7 cellular contexts compared by ENCODE assay signal in genomic region chr1:181559142-181559541, GRCh38.
"Had no signal": no experiment of that assay in that cellular context is flagged by ENCODE, and none has a peak within 500 bp of the region (broad histone marks: within the 10 kb centered on the region; RNA-seq: fewer than 3 reads in every experiment).

No MANE protein-coding gene starts in this region.

- DNase-seq: GM23248, H9, HCEC 1CT, KG1 had no signal

- H3K4me1 Mint-ChIP-seq: IgD-negative memory B cell had no signal

- ATAC-seq: HepG2 had no signal

- H2AFZ ChIP-seq: GM23248 had no signal

- H3K27ac Mint-ChIP-seq: H9, IgD-negative memory B cell had no signal

- H3K27ac ChIP-seq: GM23248, HL-60 had no signal

- H3K36me3 Mint-ChIP-seq: IgD-negative memory B cell had no signal

- H3K9me3 Mint-ChIP-seq: H9 had no signal

- H3K4me3 Mint-ChIP-seq: H9, IgD-negative memory B cell had no signal

- H3K4me3 ChIP-seq: GM23248 had no signal

- H3K9ac ChIP-seq: GM23248 had no signal
